ENCODE assay signal across 8 cellular contexts in genomic region chr1:240888039-240888786, GRCh38.
DNase-seq lines count a peak whose midpoint lies in the region; ATAC-seq and TF ChIP-seq lines count a peak whose summit lies in the region.

No MANE protein-coding gene starts in this region.

- no peak for TF ChIP-seq POLR2A in esophagus muscularis mucosa (IDR thresholded peaks at IDR 0.05; ENCODE audit: low read depth)

- DNase-seq in ACHN (peak; percentile 42), GM12864 (ENCODE audit: low read depth) (peak; percentile 22), NCI-H345 treated with DMSO at 0.1 percent for 48 hours (lab: John Stamatoyannopoulos, UW; ENCODE audit: unreplicated experiment) (peak; percentile 17), mammary epithelial cell (peak; percentile 4), nephron progenitor cell (peak; percentile 69), esophagus muscularis mucosa (ENCODE audit: extremely low spot score) (no peak), ascending aorta (ENCODE audit: low spot score in 2 of 2) (no peak)

- H3K4me3 ChIP-seq in GM12864 (ENCODE audit: low read depth, low read length): no peak overlapping the region
- no peak overlapping the region for H3K4me3 ChIP-seq in mammary epithelial cell (replicated peaks in 1 of 3; ENCODE audit: insufficient read depth in 1 of 3, low read depth in 2 of 3, low read length in 3 of 3)
- no peak overlapping the region for H3K4me3 ChIP-seq in esophagus muscularis mucosa
- no peak overlapping the region for H3K4me3 ChIP-seq in ascending aorta

- peaks cover 3% of the 10 kb centered on the region for H3K9me3 ChIP-seq in mammary epithelial cell (replicated peaks; ENCODE audit: insufficient read depth, low read length)
- no peaks in the 10 kb centered on the region for H3K9me3 ChIP-seq in esophagus muscularis mucosa
- no peaks in the 10 kb centered on the region for H3K9me3 ChIP-seq in ascending aorta

- H3K79me2 ChIP-seq in mammary epithelial cell (ENCODE audit: insufficient read depth, low read length): no peaks in the 10 kb centered on the region

- H3K4me3 Mint-ChIP-seq in nephron progenitor cell: no peak overlapping the region

- no peaks in the 10 kb centered on the region for H4K20me1 ChIP-seq in mammary epithelial cell (ENCODE audit: insufficient read depth, low read length)

- H2AFZ ChIP-seq in mammary epithelial cell (ENCODE audit: low read depth, low read length): no peak overlapping the region

- intact Hi-C loops in mammary epithelial cell (cut with micrococcal nuclease) (loop anchor here (10.0 kb wide), 1 partner anchor 863 kb away; no protein-coding TSS in a partner anchor), esophagus muscularis mucosa (cut with DNase I) (no loop called here), ascending aorta (cut with DNase I) (no loop called here)

- H3K27me3 Mint-ChIP-seq in nephron progenitor cell (ENCODE audit: low read depth, poor library complexity): peaks cover 4% of the 10 kb centered on the region

- 53% methylated on average over 14 of the region's 15 CpGs for WGBS in mammary epithelial cell (ENCODE audit: low coverage, missing lambda C conversion rate)
- 54% methylated on average over 15 of the region's 15 CpGs for WGBS in esophagus muscularis mucosa

- H3K36me3 ChIP-seq in mammary epithelial cell (ENCODE audit: insufficient read depth, low read length): no peaks in the 10 kb centered on the region
- no peaks in the 10 kb centered on the region for H3K36me3 ChIP-seq in esophagus muscularis mucosa
- H3K36me3 ChIP-seq in ascending aorta: no peaks in the 10 kb centered on the region

- no peaks in the 10 kb centered on the region for H3K9me3 Mint-ChIP-seq in nephron progenitor cell

- TF ChIP-seq EP300 in esophagus muscularis mucosa (IDR thresholded peaks at IDR 0.05): no peak

- no peaks in the 10 kb centered on the region for H3K36me3 Mint-ChIP-seq in nephron progenitor cell (ENCODE audit: low read depth)

- H3K9ac ChIP-seq in mammary epithelial cell (ENCODE audit: insufficient read depth, low read length): no peak overlapping the region

- ATAC-seq in HG02798 (IDR thresholded peaks at IDR 0.05; ENCODE audit: poor library complexity, unreplicated experiment): peak; percentile 57

- dilution Hi-C loops in mammary epithelial cell (cut with HindIII; ENCODE audit: low sequenced_read_pairs): no loop called here

- H3K27me3 ChIP-seq in mammary epithelial cell (ENCODE audit: insufficient read depth, low read length): no peaks in the 10 kb centered on the region
- H3K27me3 ChIP-seq in esophagus muscularis mucosa: no peaks in the 10 kb centered on the region
- no peaks in the 10 kb centered on the region for H3K27me3 ChIP-seq in ascending aorta

- H3K4me1 Mint-ChIP-seq in nephron progenitor cell: no peaks in the 10 kb centered on the region

- in situ Hi-C loops in ACHN (cut with HindIII; ENCODE audit: low pct_ligation_motif_present, low pct_unique_long_range_greater_than_20kb, low sequenced_read_pairs) (no loop called here), mammary epithelial cell (cut with MboI; ENCODE audit: low sequenced_read_pairs in 2 of 2) (no loop called here)

- no peak overlapping the region for H3K27ac Mint-ChIP-seq in nephron progenitor cell

- BruUV-seq in mammary epithelial cell (replicated peaks; lab: Mats Ljungman, UMichigan): no TSS peak

- CTCF ChIA-PET in mammary epithelial cell (lab: Charles Lee; ENCODE audit: low non-redundant PET): interaction anchor here (0.6 kb wide), 2 partner anchors 597 to 1098 kb away, joined by 3 to 5 read pairs; no protein-coding TSS in a partner anchor

- TF ChIP-seq CTCF in GM12864 (IDR thresholded peaks at IDR 0.05; ENCODE audit: low read depth, low read length, missing control alignments) (peak; percentile 83), mammary epithelial cell (conservative IDR thresholded peaks at IDR 0.05 in 1 of 2, IDR thresholded peaks at IDR 0.05 in 1 of 2; ENCODE audit: extremely low read depth in 1 of 2, insufficient read depth in 1 of 2, low read depth in 1 of 2, low read length in 2 of 2) (peak; percentile 40 to 64), nephron progenitor cell (IDR thresholded peaks at IDR 0.05) (peak; percentile 92), esophagus muscularis mucosa (IDR thresholded peaks at IDR 0.05) (peak in 1 of 3 experiments; percentile 6), ascending aorta (IDR thresholded peaks at IDR 0.05) (no peak)

- H3K4me1 ChIP-seq in mammary epithelial cell (ENCODE audit: insufficient read depth, low read length) (no peaks in the 10 kb centered on the region), esophagus muscularis mucosa (no peaks in the 10 kb centered on the region), ascending aorta (no peaks in the 10 kb centered on the region)

- H3K27ac ChIP-seq in mammary epithelial cell (ENCODE audit: insufficient read depth, low read depth, low read length): no peak overlapping the region
- H3K27ac ChIP-seq in esophagus muscularis mucosa (replicated peaks in 1 of 4): no peak overlapping the region
- H3K27ac ChIP-seq in ascending aorta: no peak overlapping the region

- H3K4me2 ChIP-seq in mammary epithelial cell (ENCODE audit: insufficient read depth, low read depth, low read length): no peak overlapping the region

Comparison
In these comparisons a context has a peak if more than half of its experiments do, and no peak if none do; other contexts are left out.
1. DNase-seq: peak in ACHN (single experiment), GM12864 (single experiment), NCI-H345 treated with DMSO at 0.1 percent for 48 hours (single experiment), mammary epithelial cell (single experiment) and nephron progenitor cell (single experiment); none in esophagus muscularis mucosa (single experiment) and ascending aorta (0 of 2).
2. CTCF ChIP-seq: peak in GM12864 (single experiment), mammary epithelial cell (2 of 2) and nephron progenitor cell (single experiment); none in ascending aorta (0 of 3).